Comparison of ENCODE assay signal across 39 cellular contexts in the genomic region with DNA sequence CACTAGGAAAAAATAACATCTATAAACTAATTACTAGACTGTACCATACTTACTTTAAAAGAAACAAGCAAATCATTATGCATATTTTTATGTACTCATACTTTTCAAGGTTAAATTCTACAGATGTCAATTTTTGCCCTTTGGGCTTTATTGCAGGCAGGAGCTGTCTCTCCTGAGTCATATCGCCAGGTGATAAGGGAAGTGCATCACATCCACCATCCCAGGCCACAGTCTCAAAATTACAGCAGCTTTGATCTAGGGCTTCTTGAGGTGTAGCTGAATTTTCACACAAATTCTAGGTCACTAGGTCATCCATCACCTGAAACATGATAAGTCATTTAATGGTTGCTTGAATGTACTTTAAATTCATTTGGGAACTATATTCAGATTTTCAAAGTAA. TPM values are rescaled to one million over a fixed set of nuclear protein-coding genes. Genes with fewer than 3 reads are reported as not detected.
"Had no signal": no experiment of that assay in that cellular context is flagged by ENCODE, and none has a peak within 500 bp of the region (broad histone marks: within the 10 kb centered on the region; RNA-seq: fewer than 3 reads in every experiment).

No MANE protein-coding gene starts in this region.

- H3K4me1 ChIP-seq: body of pancreas, breast epithelium had no signal

- H3K4me2 ChIP-seq: PC-9 had no signal

- H3K27ac Mint-ChIP-seq: activated B cell treated with CpG ODN at 0.5 μM for 24 hours; activated CD4-positive, alpha-beta memory T cell treated with anti-CD3 and anti-CD28 coated beads for 36 hours; activated CD4-positive, alpha-beta T cell treated with anti-CD3 and anti-CD28 coated beads, Interleukin-2, amount 10 ng/mL, durations not matched to agents 7 days and 5 days; activated naive CD4-positive, alpha-beta T cell treated with anti-CD3 and anti-CD28 coated beads, Interleukin-2, amount 50 U/mL, for 24 hours; activated naive CD8-positive, alpha-beta T cell treated with anti-CD3 and anti-CD28 coated beads, Interleukin-2, amount 10 ng/mL, durations not matched to agents 7 days and 5 days; activated T-helper 1 cell treated with anti-CD3 and anti-CD28 coated beads, Interleukin-12 subunit alpha, Interleukin-12 subunit beta, Interleukin-2, Interleukin-4 antibody, amounts not matched to agents 30 ng/mL and 10 ng/mL and 1 ng/mL, durations not matched to agents 14 hours and 24 hours and 36 hours; IgD-negative memory B cell; T-cell; T-helper 17 cell had no signal

- H3K4me1 Mint-ChIP-seq: activated B cell treated with CpG ODN at 0.5 μM for 24 hours; activated CD4-positive, alpha-beta T cell treated with anti-CD3 and anti-CD28 coated beads, Interleukin-2, amount 10 ng/mL, durations not matched to agents 7 days and 5 days; activated naive CD4-positive, alpha-beta T cell treated with anti-CD3 and anti-CD28 coated beads, Interleukin-2, amount 50 U/mL, for 24 hours; IgD-negative memory B cell; T-cell; T-helper 17 cell had no signal

- H3K9me3 Mint-ChIP-seq: activated B cell treated with CpG ODN at 0.5 μM for 24 hours; activated CD4-positive, alpha-beta memory T cell treated with anti-CD3 and anti-CD28 coated beads for 36 hours; activated CD4-positive, alpha-beta T cell treated with anti-CD3 and anti-CD28 coated beads, Interleukin-2, amount 10 ng/mL, durations not matched to agents 7 days and 5 days; activated naive CD4-positive, alpha-beta T cell treated with anti-CD3 and anti-CD28 coated beads, Interleukin-2, amount 50 U/mL, for 24 hours; activated naive CD8-positive, alpha-beta T cell treated with anti-CD3 and anti-CD28 coated beads, Interleukin-2, amount 10 ng/mL, durations not matched to agents 7 days and 5 days; activated T-cell treated with anti-CD3 and anti-CD28 coated beads, Interleukin-2, amount 50 U/mL, for 4 hours; activated T-helper 1 cell treated with anti-CD3 and anti-CD28 coated beads, Interleukin-12 subunit alpha, Interleukin-12 subunit beta, Interleukin-2, Interleukin-4 antibody, amounts not matched to agents 30 ng/mL and 10 ng/mL and 1 ng/mL, durations not matched to agents 14 hours and 24 hours and 36 hours; IgD-negative memory B cell; T-cell had no signal

- H3K36me3 ChIP-seq: breast epithelium had no signal

- H3K27me3 ChIP-seq: body of pancreas, breast epithelium had no signal

- DNase-seq: activated B cell treated with CpG ODN at 0.5 μM for 24 hours; activated CD4-positive, alpha-beta memory T cell treated with anti-CD3 and anti-CD28 coated beads for 36 hours; activated CD4-positive, alpha-beta T cell treated with anti-CD3 and anti-CD28 coated beads, Interleukin-2, amount 10 ng/mL, durations not matched to agents 7 days and 5 days; activated CD4-positive, CD25-positive, alpha-beta regulatory T cell treated with anti-CD3 and anti-CD28 coated beads, Interleukin-2, amount 50 U/mL, for 72 hours; activated CD8-positive, alpha-beta memory T cell treated with anti-CD3 and anti-CD28 coated beads, Interleukin-2, amount 50 U/mL, for 4 hours; activated effector memory CD4-positive, alpha-beta T cell treated with Interleukin-2 at 50 U/mL for 16 hours; activated naive CD8-positive, alpha-beta T cell treated with anti-CD3 and anti-CD28 coated beads, Interleukin-2, amount 10 ng/mL, durations not matched to agents 7 days and 5 days; activated T-cell treated with anti-CD3 and anti-CD28 coated beads for 4 hours; activated T-cell treated with anti-CD3 and anti-CD28 coated beads, Interleukin-2, amount 50 U/mL, for 4 hours; amygdala; body of pancreas; caudate nucleus; cerebellar nuclear complex; Karpas-422; KBM-7; NCI-H1048; NCI-H1105 treated with DMSO at 0.1 percent for 48 hours; NCI-H1436; NCI-H1694; NCI-H1930; NCI-H2081 treated with DMSO at 0.1 percent for 48 hours; NCI-H345; NCI-H524 treated with DMSO at 0.1 percent for 48 hours; NCI-H748 treated with DMSO at 0.1 percent for 48 hours; NK-92 treated with Interleukin-12 subunit alpha and Interleukin-12 subunit beta, amount 100 ng/mL, for 24 hours; PC-9; SIG-M5; T-cell; T-helper 17 cell had no signal

- H3K27ac ChIP-seq: body of pancreas, breast epithelium, PC-9, RWPE1, VCaP had no signal

- H3K9me3 ChIP-seq: body of pancreas, breast epithelium had no signal

- ATAC-seq: activated T-cell treated with anti-CD3 and anti-CD28 coated beads, Interleukin-2, amount 50 U/mL, for 4 hours; body of pancreas; Right ventricle myocardium inferior; SK-N-SH treated with all-trans-retinoic acid at 6 μM for 48 hours; T-cell; T-helper 17 cell had no signal

- H3K4me3 Mint-ChIP-seq: activated B cell treated with CpG ODN at 0.5 μM for 24 hours; activated CD4-positive, alpha-beta memory T cell treated with anti-CD3 and anti-CD28 coated beads for 36 hours; activated CD4-positive, alpha-beta T cell treated with anti-CD3 and anti-CD28 coated beads, Interleukin-2, amount 10 ng/mL, durations not matched to agents 7 days and 5 days; activated naive CD4-positive, alpha-beta T cell treated with anti-CD3 and anti-CD28 coated beads, Interleukin-2, amount 50 U/mL, for 24 hours; activated naive CD8-positive, alpha-beta T cell treated with anti-CD3 and anti-CD28 coated beads, Interleukin-2, amount 10 ng/mL, durations not matched to agents 7 days and 5 days; activated T-cell treated with anti-CD3 and anti-CD28 coated beads, Interleukin-2, amount 50 U/mL, for 4 hours; activated T-helper 1 cell treated with anti-CD3 and anti-CD28 coated beads, Interleukin-12 subunit alpha, Interleukin-12 subunit beta, Interleukin-2, Interleukin-4 antibody, amounts not matched to agents 30 ng/mL and 10 ng/mL and 1 ng/mL, durations not matched to agents 14 hours and 24 hours and 36 hours; IgD-negative memory B cell; T-cell; T-helper 17 cell had no signal

- H3K27me3 Mint-ChIP-seq: activated B cell treated with CpG ODN at 0.5 μM for 24 hours; activated CD4-positive, alpha-beta memory T cell treated with anti-CD3 and anti-CD28 coated beads for 36 hours; activated CD4-positive, alpha-beta T cell treated with anti-CD3 and anti-CD28 coated beads, Interleukin-2, amount 10 ng/mL, durations not matched to agents 7 days and 5 days; activated naive CD4-positive, alpha-beta T cell treated with anti-CD3 and anti-CD28 coated beads, Interleukin-2, amount 50 U/mL, for 24 hours; T-helper 17 cell had no signal

- H2AFZ ChIP-seq: PC-9 had no signal

- H3K36me3 Mint-ChIP-seq: activated CD4-positive, alpha-beta memory T cell treated with anti-CD3 and anti-CD28 coated beads for 36 hours; activated naive CD4-positive, alpha-beta T cell treated with anti-CD3 and anti-CD28 coated beads, Interleukin-2, amount 50 U/mL, for 24 hours; activated naive CD8-positive, alpha-beta T cell treated with anti-CD3 and anti-CD28 coated beads, Interleukin-2, amount 10 ng/mL, durations not matched to agents 7 days and 5 days; IgD-negative memory B cell had no signal

- H3K4me3 ChIP-seq: body of pancreas, breast epithelium, PC-9 had no signal

RNA-seq across cellular contexts. Expression of a gene that starts 38.4 kb away (rescaled TPM):
- total RNA-seq: activated B cell treated with CpG ODN at 0.5 μM for 24 hours; activated CD4-positive, alpha-beta memory T cell treated with anti-CD3 and anti-CD28 coated beads for 36 hours; activated CD4-positive, alpha-beta T cell treated with anti-CD3 and anti-CD28 coated beads, Interleukin-2, amount 10 ng/mL, durations not matched to agents 7 days and 5 days; activated naive CD8-positive, alpha-beta T cell treated with anti-CD3 and anti-CD28 coated beads, Interleukin-2, amount 10 ng/mL, durations not matched to agents 7 days and 5 days; activated T-cell treated with anti-CD3 and anti-CD28 coated beads, Interleukin-2, amount 50 U/mL, for 4 hours; activated T-helper 1 cell treated with anti-CD3 and anti-CD28 coated beads, Interleukin-12 subunit alpha, Interleukin-12 subunit beta, Interleukin-2, Interleukin-4 antibody, amounts not matched to agents 30 ng/mL and 10 ng/mL and 1 ng/mL, durations not matched to agents 14 hours and 24 hours and 36 hours; NCI-H460; SK-MEL-5; T-helper 17 cell had no signal
